1 cellular context compared by ENCODE assay signal in the genomic region with DNA sequence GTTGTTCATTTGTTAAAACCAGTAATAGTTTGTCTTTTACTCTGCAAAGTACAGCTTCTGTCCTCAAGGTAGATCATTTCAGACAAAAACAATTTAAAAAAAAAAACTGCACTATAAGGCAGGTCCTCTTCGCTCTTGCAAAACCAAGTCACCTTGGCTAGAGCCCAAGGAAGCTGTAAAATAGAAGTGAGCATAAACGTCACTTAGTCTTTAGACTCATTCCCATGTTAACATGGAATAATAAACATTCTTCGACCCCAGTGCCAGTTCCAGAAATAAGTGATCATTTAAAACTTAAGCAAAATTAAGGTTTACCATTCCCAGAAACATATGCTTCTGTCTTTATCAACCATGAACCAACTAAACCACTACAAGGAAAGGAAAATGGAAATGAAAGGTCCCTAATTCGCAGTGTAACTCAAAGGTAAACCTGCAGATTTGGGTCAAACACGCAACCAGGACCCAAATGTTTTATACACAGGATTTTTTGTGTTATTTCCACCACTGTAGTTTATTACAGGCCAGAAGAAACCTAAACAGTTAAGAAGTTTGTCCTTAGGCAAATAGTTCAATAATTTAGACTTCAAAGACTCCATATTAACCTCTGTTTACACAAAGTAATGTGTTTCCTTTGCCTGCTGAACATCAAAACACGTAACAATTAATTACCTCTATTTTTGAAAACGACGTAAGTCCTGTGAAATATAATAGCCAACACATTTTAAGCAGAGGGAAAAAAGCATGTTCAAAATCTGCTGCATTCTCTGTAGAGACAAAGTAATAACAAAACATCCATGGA.
TF ChIP-seq lines count a peak whose summit lies in the region.

No MANE protein-coding gene starts in this region.

TF ChIP-seq in HepG2, 621 proteins besides CTCF, POLR2A, EP300 and RAD21 (continued from another document):
- TF ChIP-seq, protein P1, sequence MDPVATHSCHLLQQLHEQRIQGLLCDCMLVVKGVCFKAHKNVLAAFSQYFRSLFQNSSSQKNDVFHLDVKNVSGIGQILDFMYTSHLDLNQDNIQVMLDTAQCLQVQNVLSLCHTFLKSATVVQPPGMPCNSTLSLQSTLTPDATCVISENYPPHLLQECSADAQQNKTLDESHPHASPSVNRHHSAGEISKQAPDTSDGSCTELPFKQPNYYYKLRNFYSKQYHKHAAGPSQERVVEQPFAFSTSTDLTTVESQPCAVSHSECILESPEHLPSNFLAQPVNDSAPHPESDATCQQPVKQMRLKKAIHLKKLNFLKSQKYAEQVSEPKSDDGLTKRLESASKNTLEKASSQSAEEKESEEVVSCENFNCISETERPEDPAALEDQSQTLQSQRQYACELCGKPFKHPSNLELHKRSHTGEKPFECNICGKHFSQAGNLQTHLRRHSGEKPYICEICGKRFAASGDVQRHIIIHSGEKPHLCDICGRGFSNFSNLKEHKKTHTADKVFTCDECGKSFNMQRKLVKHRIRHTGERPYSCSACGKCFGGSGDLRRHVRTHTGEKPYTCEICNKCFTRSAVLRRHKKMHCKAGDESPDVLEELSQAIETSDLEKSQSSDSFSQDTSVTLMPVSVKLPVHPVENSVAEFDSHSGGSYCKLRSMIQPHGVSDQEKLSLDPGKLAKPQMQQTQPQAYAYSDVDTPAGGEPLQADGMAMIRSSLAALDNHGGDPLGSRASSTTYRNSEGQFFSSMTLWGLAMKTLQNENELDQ (CRISPR knock-in tag; IDR thresholded peaks at IDR 0.05; ENCODE audit: borderline replicate concordance), result no peak
- TF ChIP-seq ZBTB21 (CRISPR knock-in tag; IDR thresholded peaks at IDR 0.05) (no peak), ZNF253 (CRISPR knock-in tag; IDR thresholded peaks at IDR 0.05; ENCODE audit: borderline replicate concordance) (no peak), ZNF788 (CRISPR knock-in tag; IDR thresholded peaks at IDR 0.05; ENCODE audit: borderline replicate concordance) (no peak), ZKSCAN8 (CRISPR knock-in tag; IDR thresholded peaks at IDR 0.05; ENCODE audit: borderline replicate concordance) (no peak), ZNF773 (CRISPR knock-in tag; IDR thresholded peaks at IDR 0.05; ENCODE audit: borderline replicate concordance) (no peak), SYNCRIP (IDR thresholded peaks at IDR 0.05; ENCODE audit: insufficient read depth, low read depth, low read length) (no peak), IRF2 (CRISPR knock-in tag; IDR thresholded peaks at IDR 0.05) (no peak), ISL2 (CRISPR knock-in tag; IDR thresholded peaks at IDR 0.05) (peak; percentile 76), FOSL1 (CRISPR knock-in tag; IDR thresholded peaks at IDR 0.05; ENCODE audit: borderline replicate concordance) (no peak), SOX5 (CRISPR knock-in tag; IDR thresholded peaks at IDR 0.05; ENCODE audit: borderline replicate concordance) (peak; percentile 54; the same call in 1 of the 2 replicates), SAP130 (CRISPR knock-in tag; IDR thresholded peaks at IDR 0.05; ENCODE audit: low read depth) (peak; percentile 28), KLF15 (CRISPR knock-in tag; IDR thresholded peaks at IDR 0.05; ENCODE audit: borderline replicate concordance) (no peak), FOXA1 (IDR thresholded peaks at IDR 0.05) (no peak), FOXA1 (CRISPR knock-in tag; IDR thresholded peaks at IDR 0.05) (peak; percentile 48; the same call in 1 of the 2 replicates), PRPF4 (IDR thresholded peaks at IDR 0.05; ENCODE audit: low read depth, low read length, poor library complexity, severe bottlenecking) (no peak), ZNF547 (CRISPR knock-in tag; IDR thresholded peaks at IDR 0.05) (no peak), ZBTB1 (CRISPR knock-in tag; IDR thresholded peaks at IDR 0.05; ENCODE audit: borderline replicate concordance) (no peak), ATF7 (IDR thresholded peaks at IDR 0.05) (no peak), ATF7 (CRISPR knock-in tag; IDR thresholded peaks at IDR 0.05) (no peak), ZNF205 (CRISPR knock-in tag; IDR thresholded peaks at IDR 0.05) (no peak), RBM22 (optimal IDR thresholded peaks at IDR 0.05; ENCODE audit: low read length) (no peak), MED8 (CRISPR knock-in tag; IDR thresholded peaks at IDR 0.05; ENCODE audit: insufficient replicate concordance) (peak; percentile 12), ZNF143 (CRISPR knock-in tag; IDR thresholded peaks at IDR 0.05) (no peak), MEF2D (CRISPR knock-in tag; IDR thresholded peaks at IDR 0.05) (0 out of 2 replicates have a peak, but pooled peaks have one; percentile 9), SMAD3 (CRISPR knock-in tag; IDR thresholded peaks at IDR 0.05) (peak; percentile 41; the same call in 1 of the 2 replicates), CREM (IDR thresholded peaks at IDR 0.05) (peak; percentile 63), CREM (CRISPR knock-in tag; IDR thresholded peaks at IDR 0.05) (no peak), GATAD2A (CRISPR knock-in tag; IDR thresholded peaks at IDR 0.05) (0 out of 2 replicates have a peak, but pooled peaks have one; percentile 21)
- TF ChIP-seq, protein P2, sequence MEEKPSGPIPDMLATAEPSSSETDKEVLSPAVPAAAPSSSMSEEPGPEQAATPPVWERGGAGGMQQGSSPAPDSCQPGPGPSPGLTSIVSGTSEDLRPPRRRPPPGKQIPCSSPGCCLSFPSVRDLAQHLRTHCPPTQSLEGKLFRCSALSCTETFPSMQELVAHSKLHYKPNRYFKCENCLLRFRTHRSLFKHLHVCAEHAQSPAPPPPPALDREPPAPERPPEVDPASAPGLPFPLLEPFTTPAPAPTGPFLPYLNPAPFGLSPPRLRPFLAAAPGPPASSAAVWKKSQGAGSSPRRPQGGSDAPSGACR (CRISPR knock-in tag; IDR thresholded peaks at IDR 0.05), result no peak
- TF ChIP-seq, protein P3, sequence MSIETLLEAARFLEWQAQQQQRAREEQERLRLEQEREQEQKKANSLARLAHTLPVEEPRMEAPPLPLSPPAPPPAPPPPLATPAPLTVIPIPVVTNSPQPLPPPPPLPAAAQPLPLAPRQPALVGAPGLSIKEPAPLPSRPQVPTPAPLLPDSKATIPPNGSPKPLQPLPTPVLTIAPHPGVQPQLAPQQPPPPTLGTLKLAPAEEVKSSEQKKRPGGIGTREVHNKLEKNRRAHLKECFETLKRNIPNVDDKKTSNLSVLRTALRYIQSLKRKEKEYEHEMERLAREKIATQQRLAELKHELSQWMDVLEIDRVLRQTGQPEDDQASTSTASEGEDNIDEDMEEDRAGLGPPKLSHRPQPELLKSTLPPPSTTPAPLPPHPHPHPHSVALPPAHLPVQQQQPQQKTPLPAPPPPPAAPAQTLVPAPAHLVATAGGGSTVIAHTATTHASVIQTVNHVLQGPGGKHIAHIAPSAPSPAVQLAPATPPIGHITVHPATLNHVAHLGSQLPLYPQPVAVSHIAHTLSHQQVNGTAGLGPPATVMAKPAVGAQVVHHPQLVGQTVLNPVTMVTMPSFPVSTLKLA (IDR thresholded peaks at IDR 0.05), result no peak
- TF ChIP-seq, protein P4, sequence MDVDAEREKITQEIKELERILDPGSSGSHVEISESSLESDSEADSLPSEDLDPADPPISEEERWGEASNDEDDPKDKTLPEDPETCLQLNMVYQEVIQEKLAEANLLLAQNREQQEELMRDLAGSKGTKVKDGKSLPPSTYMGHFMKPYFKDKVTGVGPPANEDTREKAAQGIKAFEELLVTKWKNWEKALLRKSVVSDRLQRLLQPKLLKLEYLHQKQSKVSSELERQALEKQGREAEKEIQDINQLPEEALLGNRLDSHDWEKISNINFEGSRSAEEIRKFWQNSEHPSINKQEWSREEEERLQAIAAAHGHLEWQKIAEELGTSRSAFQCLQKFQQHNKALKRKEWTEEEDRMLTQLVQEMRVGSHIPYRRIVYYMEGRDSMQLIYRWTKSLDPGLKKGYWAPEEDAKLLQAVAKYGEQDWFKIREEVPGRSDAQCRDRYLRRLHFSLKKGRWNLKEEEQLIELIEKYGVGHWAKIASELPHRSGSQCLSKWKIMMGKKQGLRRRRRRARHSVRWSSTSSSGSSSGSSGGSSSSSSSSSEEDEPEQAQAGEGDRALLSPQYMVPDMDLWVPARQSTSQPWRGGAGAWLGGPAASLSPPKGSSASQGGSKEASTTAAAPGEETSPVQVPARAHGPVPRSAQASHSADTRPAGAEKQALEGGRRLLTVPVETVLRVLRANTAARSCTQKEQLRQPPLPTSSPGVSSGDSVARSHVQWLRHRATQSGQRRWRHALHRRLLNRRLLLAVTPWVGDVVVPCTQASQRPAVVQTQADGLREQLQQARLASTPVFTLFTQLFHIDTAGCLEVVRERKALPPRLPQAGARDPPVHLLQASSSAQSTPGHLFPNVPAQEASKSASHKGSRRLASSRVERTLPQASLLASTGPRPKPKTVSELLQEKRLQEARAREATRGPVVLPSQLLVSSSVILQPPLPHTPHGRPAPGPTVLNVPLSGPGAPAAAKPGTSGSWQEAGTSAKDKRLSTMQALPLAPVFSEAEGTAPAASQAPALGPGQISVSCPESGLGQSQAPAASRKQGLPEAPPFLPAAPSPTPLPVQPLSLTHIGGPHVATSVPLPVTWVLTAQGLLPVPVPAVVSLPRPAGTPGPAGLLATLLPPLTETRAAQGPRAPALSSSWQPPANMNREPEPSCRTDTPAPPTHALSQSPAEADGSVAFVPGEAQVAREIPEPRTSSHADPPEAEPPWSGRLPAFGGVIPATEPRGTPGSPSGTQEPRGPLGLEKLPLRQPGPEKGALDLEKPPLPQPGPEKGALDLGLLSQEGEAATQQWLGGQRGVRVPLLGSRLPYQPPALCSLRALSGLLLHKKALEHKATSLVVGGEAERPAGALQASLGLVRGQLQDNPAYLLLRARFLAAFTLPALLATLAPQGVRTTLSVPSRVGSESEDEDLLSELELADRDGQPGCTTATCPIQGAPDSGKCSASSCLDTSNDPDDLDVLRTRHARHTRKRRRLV (CRISPR knock-in tag; IDR thresholded peaks at IDR 0.05), result no peak
- TF ChIP-seq, protein P5, sequence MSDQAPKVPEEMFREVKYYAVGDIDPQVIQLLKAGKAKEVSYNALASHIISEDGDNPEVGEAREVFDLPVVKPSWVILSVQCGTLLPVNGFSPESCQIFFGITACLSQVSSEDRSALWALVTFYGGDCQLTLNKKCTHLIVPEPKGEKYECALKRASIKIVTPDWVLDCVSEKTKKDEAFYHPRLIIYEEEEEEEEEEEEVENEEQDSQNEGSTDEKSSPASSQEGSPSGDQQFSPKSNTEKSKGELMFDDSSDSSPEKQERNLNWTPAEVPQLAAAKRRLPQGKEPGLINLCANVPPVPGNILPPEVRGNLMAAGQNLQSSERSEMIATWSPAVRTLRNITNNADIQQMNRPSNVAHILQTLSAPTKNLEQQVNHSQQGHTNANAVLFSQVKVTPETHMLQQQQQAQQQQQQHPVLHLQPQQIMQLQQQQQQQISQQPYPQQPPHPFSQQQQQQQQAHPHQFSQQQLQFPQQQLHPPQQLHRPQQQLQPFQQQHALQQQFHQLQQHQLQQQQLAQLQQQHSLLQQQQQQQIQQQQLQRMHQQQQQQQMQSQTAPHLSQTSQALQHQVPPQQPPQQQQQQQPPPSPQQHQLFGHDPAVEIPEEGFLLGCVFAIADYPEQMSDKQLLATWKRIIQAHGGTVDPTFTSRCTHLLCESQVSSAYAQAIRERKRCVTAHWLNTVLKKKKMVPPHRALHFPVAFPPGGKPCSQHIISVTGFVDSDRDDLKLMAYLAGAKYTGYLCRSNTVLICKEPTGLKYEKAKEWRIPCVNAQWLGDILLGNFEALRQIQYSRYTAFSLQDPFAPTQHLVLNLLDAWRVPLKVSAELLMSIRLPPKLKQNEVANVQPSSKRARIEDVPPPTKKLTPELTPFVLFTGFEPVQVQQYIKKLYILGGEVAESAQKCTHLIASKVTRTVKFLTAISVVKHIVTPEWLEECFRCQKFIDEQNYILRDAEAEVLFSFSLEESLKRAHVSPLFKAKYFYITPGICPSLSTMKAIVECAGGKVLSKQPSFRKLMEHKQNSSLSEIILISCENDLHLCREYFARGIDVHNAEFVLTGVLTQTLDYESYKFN (CRISPR knock-in tag; conservative IDR thresholded peaks at IDR 0.05), result peak; percentile 58
TF ChIP-seq in HepG2: peak in this region for 29.
